Comparison of ENCODE assay signal across 25 cellular contexts in the genomic region with DNA sequence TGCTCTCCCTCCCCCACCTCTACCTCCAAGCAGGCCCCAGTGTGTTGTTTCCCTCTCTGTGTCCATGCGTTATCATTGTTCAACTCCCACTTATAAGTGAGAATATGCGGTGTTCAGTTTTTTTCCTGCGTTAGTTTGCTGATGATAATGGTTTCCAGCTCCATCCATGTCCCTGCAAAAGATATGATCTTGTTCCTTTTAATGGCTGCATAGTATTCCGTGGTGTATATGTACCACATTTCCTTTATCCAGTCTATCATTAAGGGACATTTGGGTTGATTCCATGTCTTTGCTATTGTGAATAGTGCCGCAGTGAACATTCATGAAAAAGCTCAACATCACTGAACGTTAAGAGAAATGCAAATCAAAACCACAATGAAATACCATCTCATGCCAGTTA. TPM values are rescaled to one million over a fixed set of nuclear protein-coding genes. Genes with fewer than 3 reads are reported as not detected.
A peak's percentile ranks its signal among the peaks of the same experiment; 100 is the strongest.
DNase-seq lines count a peak whose midpoint lies in the region; ATAC-seq, FAIRE-seq and TF ChIP-seq lines count a peak whose summit lies in the region.
"Had no signal": no experiment of that assay in that cellular context is flagged by ENCODE, and none has a peak within 500 bp of the region (broad histone marks: within the 10 kb centered on the region; RNA-seq: fewer than 3 reads in every experiment).

No MANE protein-coding gene starts in this region.

- H3K9me3 Mint-ChIP-seq in progenitor cell of endocrine pancreas (ENCODE audit: low read depth), result peaks cover 44% of the 10 kb centered on the region

- peaks cover 36% of the 10 kb centered on the region for H3K36me3 Mint-ChIP-seq in progenitor cell of endocrine pancreas (ENCODE audit: insufficient read depth)
- H3K36me3 Mint-ChIP-seq: CD14-positive monocyte; CD4-positive, alpha-beta memory T cell; CD4-positive, CD25-positive, alpha-beta regulatory T cell; CD8-positive, alpha-beta memory T cell had no signal

- H3K4me3 ChIP-seq in SK-N-SH (ENCODE audit: low read depth in 2 of 2, low read length in 1 of 2) (no peak overlapping the region), A549 (no peak overlapping the region)
- H3K4me3 ChIP-seq: BLaER1 had no signal

- no peak for TF ChIP-seq POLR2A in A549 (IDR thresholded peaks at IDR 0.05; ENCODE audit: low read length)

- H3K9me3 ChIP-seq in SK-N-SH (no peaks in the 10 kb centered on the region), A549 (no peaks in the 10 kb centered on the region; the same call in 2 of the 3 replicates)
- H3K9me3 ChIP-seq: BE2C, BLaER1 had no signal

- H3K4me3 Mint-ChIP-seq in progenitor cell of endocrine pancreas (ENCODE audit: low read depth), result no peak overlapping the region
- H3K4me3 Mint-ChIP-seq: CD14-positive monocyte; CD4-positive, alpha-beta memory T cell; CD4-positive, CD25-positive, alpha-beta regulatory T cell; CD8-positive, alpha-beta memory T cell had no signal

- TF ChIP-seq EP300 in SK-N-SH (IDR thresholded peaks at IDR 0.05; ENCODE audit: borderline replicate concordance in 1 of 2, low read depth in 1 of 2, low read length in 1 of 2) (no peak), A549 (IDR thresholded peaks at IDR 0.05) (no peak)

- H3K9ac ChIP-seq in SK-N-SH, result no peak overlapping the region
- H3K9ac ChIP-seq: BLaER1 had no signal

- FAIRE-seq in A549 (lab: Jason Lieb, UNC), result peak; percentile 18
- FAIRE-seq: G401.6, GM12891, GM18507 had no signal

- H3F3A ChIP-seq in SK-N-SH (replicated peaks; ENCODE audit: insufficient read depth), result no peaks in the 10 kb centered on the region

- H3K27ac ChIP-seq in SK-N-SH (ENCODE audit: low read depth in 2 of 2, low read length in 1 of 2) (no peak overlapping the region), A549 (no peak overlapping the region)
- H3K27ac ChIP-seq: 22Rv1, BLaER1 had no signal

- no peaks in the 10 kb centered on the region for H4K20me1 ChIP-seq in SK-N-SH (ENCODE audit: insufficient read depth)
- H4K20me1 ChIP-seq: BLaER1 had no signal

- H3K79me2 ChIP-seq in SK-N-SH (ENCODE audit: insufficient read depth), result no peaks in the 10 kb centered on the region

- POLR2A ChIA-PET in SK-N-SH (lab: Yijun Ruan, JAX) (no interaction called here), A549 (lab: Yijun Ruan, JAX) (no interaction called here)

- WGBS in SK-N-SH (ENCODE audit: low lambda C conversion rate), result 87% methylated on average over 6 of the region's 6 CpGs
- 93% methylated on average over 6 of the region's 6 CpGs for WGBS in A549 (ENCODE audit: missing lambda C conversion rate)

- ATAC-seq in SK-N-SH treated with all-trans-retinoic acid at 6 μM for 48 hours (no peak), A549 (no peak)

- CTCF ChIA-PET in SK-N-SH (lab: Yijun Ruan, JAX), result interaction anchor here (1.3 kb wide), 2 partner anchors 22 to 344 kb away, joined by 3 read pairs; no protein-coding TSS in a partner anchor
- CTCF ChIA-PET in A549 (lab: Yijun Ruan, JAX), result no interaction called here

- no peaks in the 10 kb centered on the region for H3K27me3 Mint-ChIP-seq in progenitor cell of endocrine pancreas
- H3K27me3 Mint-ChIP-seq: CD4-positive, alpha-beta memory T cell; CD4-positive, CD25-positive, alpha-beta regulatory T cell had no signal

- peak overlapping the region; percentile 48 for H3K27ac Mint-ChIP-seq in progenitor cell of endocrine pancreas
- H3K27ac Mint-ChIP-seq: CD14-positive monocyte; CD4-positive, alpha-beta memory T cell; CD4-positive, CD25-positive, alpha-beta regulatory T cell; CD8-positive, alpha-beta memory T cell had no signal

- DNase-seq in SK-N-SH, result no peak
- no peak for DNase-seq in A549 (ENCODE audit: low read depth in 1 of 2, low spot score in 1 of 2)
- DNase-seq in NCI-H526 treated with DMSO at 0.1 percent for 48 hours (lab: John Stamatoyannopoulos, UW), result peak; percentile 3
- DNase-seq in progenitor cell of endocrine pancreas (ENCODE audit: low spot score, unreplicated experiment), result no peak
- no peak for DNase-seq in foreskin melanocyte
- DNase-seq in T-helper 2 cell, result no peak
- DNase-seq: ACHN; BE2C; C1 segment of cervical spinal cord; CD4-positive, alpha-beta memory T cell; CD4-positive, CD25-positive, alpha-beta regulatory T cell; CD8-positive, alpha-beta memory T cell; COR-L47; DMS 273 treated with DMSO at 0.1 percent for 48 hours; DMS153; DMS79 treated with DMSO at 0.1 percent for 48 hours; GF-D8 had no signal

- H3K27me3 ChIP-seq in SK-N-SH (ENCODE audit: insufficient read depth), result no peaks in the 10 kb centered on the region
- H3K27me3 ChIP-seq: BE2C had no signal

- no peak overlapping the region for H3K4me2 ChIP-seq in SK-N-SH
- H3K4me2 ChIP-seq in A549, result no peak overlapping the region
- H3K4me2 ChIP-seq: BLaER1 had no signal

- TF ChIP-seq RAD21 in SK-N-SH (IDR thresholded peaks at IDR 0.05; ENCODE audit: low read length) (no peak), A549 (conservative IDR thresholded peaks at IDR 0.05 in 1 of 2, IDR thresholded peaks at IDR 0.05 in 1 of 2) (no peak)

- H3K4me1 Mint-ChIP-seq in progenitor cell of endocrine pancreas (ENCODE audit: low read depth), result no peaks in the 10 kb centered on the region
- H3K4me1 Mint-ChIP-seq: CD14-positive monocyte; CD4-positive, alpha-beta memory T cell; CD4-positive, CD25-positive, alpha-beta regulatory T cell; CD8-positive, alpha-beta memory T cell had no signal

- TF ChIP-seq CTCF in SK-N-SH (IDR thresholded peaks at IDR 0.05), result no peak
- TF ChIP-seq CTCF in A549 (IDR thresholded peaks at IDR 0.05), result no peak
- TF ChIP-seq CTCF in progenitor cell of endocrine pancreas (IDR thresholded peaks at IDR 0.05; ENCODE audit: unreplicated experiment), result no peak

- H3K36me3 ChIP-seq in SK-N-SH (replicated peaks in 1 of 2; ENCODE audit: control insufficient read depth in 1 of 2, insufficient read depth in 2 of 2, low read length in 1 of 2), result no peaks in the 10 kb centered on the region
- H3K36me3 ChIP-seq: BE2C, BLaER1 had no signal

- H3K9me2 ChIP-seq in SK-N-SH, result no peaks in the 10 kb centered on the region

- H2AFZ ChIP-seq in SK-N-SH (ENCODE audit: low read depth), result no peak overlapping the region

- H3K4me1 ChIP-seq in SK-N-SH (ENCODE audit: control insufficient read depth in 1 of 2, insufficient read depth in 2 of 2, low read depth in 1 of 2, low read length in 1 of 2), result no peaks in the 10 kb centered on the region
- H3K4me1 ChIP-seq in A549, result no peaks in the 10 kb centered on the region
- H3K4me1 ChIP-seq: BE2C, BLaER1 had no signal

TF ChIP-seq in SK-N-SH treated with all-trans-retinoic acid at 6 μM for 48 hours, 23 proteins besides CTCF, POLR2A, EP300 and RAD21:
- TF ChIP-seq CSDC2 (CRISPR knock-in tag; IDR thresholded peaks at IDR 0.05) (no peak), TOX (CRISPR knock-in tag; IDR thresholded peaks at IDR 0.05; ENCODE audit: borderline replicate concordance) (no peak), ZNF565 (CRISPR knock-in tag; conservative IDR thresholded peaks at IDR 0.05; ENCODE audit: low read depth) (no peak), ZNF8 (CRISPR knock-in tag; IDR thresholded peaks at IDR 0.05) (0 out of 2 replicates have a peak, but pooled peaks have one; percentile 7)

TF ChIP-seq in SK-N-SH, 30 proteins besides CTCF, POLR2A, EP300 and RAD21 (continues in another document):
- TF ChIP-seq, protein P1, sequence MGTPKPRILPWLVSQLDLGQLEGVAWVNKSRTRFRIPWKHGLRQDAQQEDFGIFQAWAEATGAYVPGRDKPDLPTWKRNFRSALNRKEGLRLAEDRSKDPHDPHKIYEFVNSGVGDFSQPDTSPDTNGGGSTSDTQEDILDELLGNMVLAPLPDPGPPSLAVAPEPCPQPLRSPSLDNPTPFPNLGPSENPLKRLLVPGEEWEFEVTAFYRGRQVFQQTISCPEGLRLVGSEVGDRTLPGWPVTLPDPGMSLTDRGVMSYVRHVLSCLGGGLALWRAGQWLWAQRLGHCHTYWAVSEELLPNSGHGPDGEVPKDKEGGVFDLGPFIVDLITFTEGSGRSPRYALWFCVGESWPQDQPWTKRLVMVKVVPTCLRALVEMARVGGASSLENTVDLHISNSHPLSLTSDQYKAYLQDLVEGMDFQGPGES (IDR thresholded peaks at IDR 0.05; ENCODE audit: low read depth, low read length), result no peak
- TF ChIP-seq GABPA (IDR thresholded peaks at IDR 0.05; ENCODE audit: low read depth) (no peak), TEAD4 (IDR thresholded peaks at IDR 0.05; ENCODE audit: borderline replicate concordance, insufficient read depth) (no peak), JUND (IDR thresholded peaks at IDR 0.05) (no peak), YY1 (IDR thresholded peaks at IDR 0.05; ENCODE audit: low read depth) (no peak), SMC3 (IDR thresholded peaks at IDR 0.05; ENCODE audit: low read depth, low read length) (no peak), POLR2AphosphoS5 (IDR thresholded peaks at IDR 0.05; ENCODE audit: low read depth, low read length) (no peak)

TF ChIP-seq in A549, 52 proteins besides CTCF, POLR2A, EP300 and RAD21 (continues in another document):
- TF ChIP-seq MYC (IDR thresholded peaks at IDR 0.05; ENCODE audit: borderline replicate concordance, low read length) (no peak), CHD2 (IDR thresholded peaks at IDR 0.05; ENCODE audit: low read length, partially characterized antibody) (no peak), ZC3H11A (IDR thresholded peaks at IDR 0.05) (no peak), FOSL2 (IDR thresholded peaks at IDR 0.05) (no peak), FOSL2 (CRISPR knock-in tag; IDR thresholded peaks at IDR 0.05) (no peak), EHF (CRISPR knock-in tag; IDR thresholded peaks at IDR 0.05) (no peak), CEBPB (IDR thresholded peaks at IDR 0.05) (no peak), RARB (CRISPR knock-in tag; IDR thresholded peaks at IDR 0.05) (no peak), HOXB5 (CRISPR knock-in tag; IDR thresholded peaks at IDR 0.05) (no peak)
- TF ChIP-seq, protein P2, sequence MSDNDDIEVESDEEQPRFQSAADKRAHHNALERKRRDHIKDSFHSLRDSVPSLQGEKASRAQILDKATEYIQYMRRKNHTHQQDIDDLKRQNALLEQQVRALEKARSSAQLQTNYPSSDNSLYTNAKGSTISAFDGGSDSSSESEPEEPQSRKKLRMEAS (IDR thresholded peaks at IDR 0.05), result no peak

RNA-seq across cellular contexts. Expression of a gene that starts 58.6 kb away (rescaled TPM):
- polyA plus RNA-seq in SK-N-SH (2012; rRNA removed), result 8.0 and 11.3 TPM in 2 replicates
- 10.7 and 16.2 TPM in 2 replicates for polyA plus RNA-seq in SK-N-SH (2012; cell fraction: cytosol; rRNA removed)
- polyA plus RNA-seq in SK-N-SH (2012; cell fraction: nucleus; rRNA removed), result 9.7 and 21.7 TPM in 2 replicates
- polyA plus RNA-seq in A549 (2011; rRNA removed), result 22.1 and 35.8 TPM in 2 replicates
- polyA plus RNA-seq in A549 (2012; cell fraction: cytosol; rRNA removed), result 6.9 and 7.4 TPM in 2 replicates
- 3.4 and 7.2 TPM in 2 replicates for polyA plus RNA-seq in A549 (2012; cell fraction: nucleus; rRNA removed)
- polyA plus RNA-seq in A549 (2017; fragmentation: RNase III; extraction: RNeasy Plus Mini Kit Qiagen cat#74134 plus additional on column Dnase treatment), result 15.9 to 17.6 TPM (median 16.1 TPM) in 3 replicates
- 11.0 and 13.1 TPM in 2 replicates for polyA minus RNA-seq in A549 (2011; rRNA and poly(A)+ RNA removed)
- total RNA-seq in progenitor cell of endocrine pancreas, result 71.7 and 77.7 TPM in 2 replicates
- total RNA-seq: A172; CD4-positive, alpha-beta memory T cell; CD4-positive, CD25-positive, alpha-beta regulatory T cell had no signal
- polyA plus RNA-seq: CD8-positive, alpha-beta memory T cell had no signal
